26 cellular contexts compared by ENCODE assay signal in genomic region chr2:12277305-12278034, GRCh38.
DNase-seq lines count a peak whose midpoint lies in the region; FAIRE-seq and TF ChIP-seq lines count a peak whose summit lies in the region.
"Had no signal": no experiment of that assay in that cellular context is flagged by ENCODE, and none has a peak within 500 bp of the region (broad histone marks: within the 10 kb centered on the region; RNA-seq: fewer than 3 reads in every experiment).

No MANE protein-coding gene starts in this region.

- no peak overlapping the region for H2AK5ac ChIP-seq in mesenchymal stem cell (ENCODE audit: low read length, severe bottlenecking)

- H2BK15ac ChIP-seq in mesenchymal stem cell (ENCODE audit: low read depth, poor library complexity, severe bottlenecking), result no peak overlapping the region

- H3K4me2 ChIP-seq in BLaER1 (0 out of 2 replicates have a peak overlapping the region, but pooled peaks have one; percentile 11), Loucy (ENCODE audit: low read depth, low read length, poor library complexity, severe bottlenecking) (peak overlapping the region; percentile 30), mesenchymal stem cell (ENCODE audit: low read length, poor library complexity, severe bottlenecking) (no peak overlapping the region)

- TF ChIP-seq CTCF in Loucy (conservative IDR thresholded peaks at IDR 0.05; ENCODE audit: low read length) (no peak), D721Med (IDR thresholded peaks at IDR 0.05; ENCODE audit: insufficient read depth, missing control alignments) (no peak)

- no peak overlapping the region for H3K23ac ChIP-seq in mesenchymal stem cell (ENCODE audit: low read length in 2 of 2)

- H2AFZ ChIP-seq in Loucy (ENCODE audit: low read length), result peak overlapping the region; percentile 63
- H2AFZ ChIP-seq in mesenchymal stem cell (ENCODE audit: low read depth, low read length), result no peak overlapping the region
- H2AFZ ChIP-seq: GM23248 had no signal

- H2BK12ac ChIP-seq in mesenchymal stem cell (ENCODE audit: low read length in 2 of 2), result peak overlapping the region in 1 of 2 experiments; percentile 49

- H3K79me1 ChIP-seq in mesenchymal stem cell (replicated peaks; ENCODE audit: low read length, poor library complexity, severe bottlenecking), result no peaks in the 10 kb centered on the region

- H3K4me3 ChIP-seq in BLaER1 (no peak overlapping the region), Loucy (ENCODE audit: low read length, poor library complexity, severe bottlenecking) (peak overlapping the region; percentile 6), mesenchymal stem cell (ENCODE audit: insufficient read depth in 1 of 2, low read depth in 1 of 2, low read length in 2 of 2) (no peak overlapping the region)
- H3K4me3 ChIP-seq: esophagus muscularis mucosa, GM23248, lung, prostate gland, spleen had no signal

- H3K9me2 ChIP-seq in Loucy (replicated peaks; ENCODE audit: low read depth, low read length), result no peaks in the 10 kb centered on the region

- H4K20me1 ChIP-seq in BLaER1 (no peaks in the 10 kb centered on the region), Loucy (ENCODE audit: insufficient read depth, low read length, poor library complexity, severe bottlenecking) (no peaks in the 10 kb centered on the region)

- peaks cover 23% of the 10 kb centered on the region; the same call in 1 of the 2 replicates for H3K9me3 ChIP-seq in BLaER1
- H3K9me3 ChIP-seq in Loucy (ENCODE audit: insufficient read depth, low read depth, low read length), result no peaks in the 10 kb centered on the region
- H3K9me3 ChIP-seq in mesenchymal stem cell (ENCODE audit: control insufficient read depth, low read length), result no peaks in the 10 kb centered on the region
- H3K9me3 ChIP-seq: esophagus muscularis mucosa, prostate gland, spleen had no signal

- no peak overlapping the region for H3K9ac ChIP-seq in BLaER1
- peak overlapping the region; percentile 10 for H3K9ac ChIP-seq in Loucy (ENCODE audit: low read depth, low read length, poor library complexity, severe bottlenecking)
- no peak overlapping the region for H3K9ac ChIP-seq in mesenchymal stem cell (ENCODE audit: low read length)
- H3K9ac ChIP-seq: GM23248 had no signal

- H4K8ac ChIP-seq in mesenchymal stem cell (ENCODE audit: low read length), result no peak overlapping the region

- peak overlapping the region; percentile 37 to 46 for H3K18ac ChIP-seq in mesenchymal stem cell (ENCODE audit: low read depth in 1 of 2, low read length in 2 of 2)

- no peak for FAIRE-seq in D721Med (lab: Jason Lieb, UNC)
- FAIRE-seq: GM18507, HepG2, keratinocyte had no signal

- peak overlapping the region in 1 of 2 experiments; percentile 27 for H3K14ac ChIP-seq in mesenchymal stem cell (ENCODE audit: low read length in 2 of 2)

- H3F3A ChIP-seq in Loucy (ENCODE audit: low read depth), result no peaks in the 10 kb centered on the region

- H3K79me2 ChIP-seq in Loucy (ENCODE audit: insufficient read depth, low read length), result no peaks in the 10 kb centered on the region

- H4K91ac ChIP-seq in mesenchymal stem cell (ENCODE audit: low read length), result no peak overlapping the region

- peak overlapping the region; percentile 71 for H2BK120ac ChIP-seq in mesenchymal stem cell (ENCODE audit: low read depth, low read length)

- peak overlapping the region in 1 of 2 experiments; percentile 47 for H3K4ac ChIP-seq in mesenchymal stem cell (ENCODE audit: low read depth in 1 of 2, low read length in 2 of 2)

- H3K27ac ChIP-seq in BLaER1 (no peak overlapping the region), mesenchymal stem cell (ENCODE audit: low read length, poor library complexity, severe bottlenecking) (no peak overlapping the region)
- H3K27ac ChIP-seq: esophagus muscularis mucosa, GM23248, prostate gland, spleen had no signal

- no peaks in the 10 kb centered on the region for H3K36me3 ChIP-seq in BLaER1
- H3K36me3 ChIP-seq in Loucy (ENCODE audit: insufficient read depth, low read length), result no peaks in the 10 kb centered on the region
- H3K36me3 ChIP-seq in mesenchymal stem cell (ENCODE audit: control insufficient read depth in 1 of 2, insufficient read depth in 2 of 2, low read depth in 1 of 2, low read length in 2 of 2), result no peaks in the 10 kb centered on the region
- H3K36me3 ChIP-seq: esophagus muscularis mucosa, prostate gland, spleen had no signal

- DNase-seq in astrocyte of the hippocampus (ENCODE audit: low read depth, low spot score) (peak; percentile 12), mesenchymal stem cell (peak; percentile 65), C1 segment of cervical spinal cord (lab: John Stamatoyannopoulos, UW) (no peak), medulla oblongata (ENCODE audit: extremely low spot score) (no peak), D721Med (ENCODE audit: insufficient read length, low spot score) (no peak)
- no peak for DNase-seq in stimulated activated CD4-positive, alpha-beta T cell treated with anti-CD3 and anti-CD28 coated beads, Interleukin-1b, Interleukin-23, amount 100 ng/mL, for 48 hours
- DNase-seq: ACHN; caudate nucleus; CD4-positive, alpha-beta memory T cell; DMS79; head of caudate nucleus; MM.1S; naive thymus-derived CD8-positive, alpha-beta T cell; NCI-H1694; NCI-H446 treated with DMSO at 0.1 percent for 48 hours; SHP77; spleen had no signal

- WGBS in mesenchymal stem cell, result 35% methylated on average over 5 of the region's 6 CpGs

- H3K27me3 ChIP-seq in BLaER1 (no peaks in the 10 kb centered on the region), Loucy (ENCODE audit: insufficient read depth, low read length, poor library complexity, severe bottlenecking) (no peaks in the 10 kb centered on the region), mesenchymal stem cell (ENCODE audit: control insufficient read depth in 1 of 2, insufficient read depth in 1 of 2, low read length in 2 of 2) (no peaks in the 10 kb centered on the region)
- H3K27me3 ChIP-seq: esophagus muscularis mucosa, spleen had no signal

- peaks cover 8% of the 10 kb centered on the region for H3K4me1 ChIP-seq in BLaER1
- peaks cover 23% of the 10 kb centered on the region for H3K4me1 ChIP-seq in Loucy (ENCODE audit: insufficient read depth, low read length, poor library complexity, severe bottlenecking)
- no peaks in the 10 kb centered on the region for H3K4me1 ChIP-seq in mesenchymal stem cell (ENCODE audit: control insufficient read depth, insufficient read depth, low read depth, low read length)
- H3K4me1 ChIP-seq: esophagus muscularis mucosa, prostate gland had no signal

- H2BK5ac ChIP-seq in mesenchymal stem cell (ENCODE audit: low read depth, low read length, poor library complexity, severe bottlenecking), result no peak overlapping the region

Comparison
In these comparisons a context has a peak if more than half of its experiments do, and no peak if none do; other contexts are left out.
1. DNase-seq: peak in astrocyte of the hippocampus (single experiment) and mesenchymal stem cell (single experiment); none in stimulated activated CD4-positive, alpha-beta T cell treated with anti-CD3 and anti-CD28 coated beads, Interleukin-1b, Interleukin-23, amount 100 ng/mL, for 48 hours (single experiment), C1 segment of cervical spinal cord (0 of 14), medulla oblongata (single experiment) and D721Med (single experiment).